ENCODE assay signal across 20 cellular contexts in the genomic region with DNA sequence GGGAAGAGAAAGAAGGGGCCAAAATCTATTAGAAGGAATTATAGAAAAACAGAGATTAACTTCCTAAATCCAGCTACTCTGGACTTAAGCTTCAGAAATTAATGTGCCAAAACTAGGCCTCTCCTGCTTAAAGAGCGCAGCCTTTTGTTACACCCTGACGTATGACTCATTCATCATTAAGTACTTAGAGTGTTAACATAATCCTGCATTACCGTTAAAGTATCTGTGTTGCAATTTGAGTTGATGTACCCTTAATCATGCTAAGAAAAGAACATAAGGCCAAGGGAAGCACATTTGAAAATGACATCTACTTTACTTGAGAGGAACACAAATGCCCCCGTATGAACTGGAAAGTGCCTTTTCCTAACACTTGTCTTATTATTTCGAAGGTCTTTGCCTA. TPM values are rescaled to one million over a fixed set of nuclear protein-coding genes. Genes with fewer than 3 reads are reported as not detected.
DNase-seq lines count a peak whose midpoint lies in the region; ATAC-seq and TF ChIP-seq lines count a peak whose summit lies in the region.
"Had no signal": no experiment of that assay in that cellular context is flagged by ENCODE, and none has a peak within 500 bp of the region (broad histone marks: within the 10 kb centered on the region; RNA-seq: fewer than 3 reads in every experiment).

No MANE protein-coding gene starts in this region.

- DNase-seq in NB4 (ENCODE audit: low read depth) = peak; percentile 24
- DNase-seq in NCI-H524 treated with DMSO at 0.1 percent for 48 hours (lab: John Stamatoyannopoulos, UW) = peak; percentile 100
- peak; percentile 36 for DNase-seq in epithelial cell of prostate (ENCODE audit: low read depth, low spot score)
- peak; percentile 88 for DNase-seq in renal cortical epithelial cell (ENCODE audit: low read depth)
- no peak for DNase-seq in Karpas-422
- no peak for DNase-seq in colonic mucosa
- DNase-seq: activated CD4-positive, alpha-beta T cell treated with anti-CD3 and anti-CD28 coated beads, Interleukin-2, amount 50 U/mL, for 48 hours; amniotic stem cell; cortex of kidney; NCI-H748 treated with DMSO at 0.1 percent for 48 hours; SIG-M5; stimulated activated CD4-positive, alpha-beta T cell treated with anti-CD3 and anti-CD28 coated beads, Interleukin-2, amount 100 ng/mL, for 24 hours; T1000; thyroid gland had no signal

- ATAC-seq in HG03045 (IDR thresholded peaks at IDR 0.05; ENCODE audit: unreplicated experiment) = no peak

- H3K4me1 ChIP-seq in Karpas-422 (ENCODE audit: low read length) = no peaks in the 10 kb centered on the region
- no peaks in the 10 kb centered on the region for H3K4me1 ChIP-seq in colonic mucosa
- H3K4me1 ChIP-seq: right atrium auricular region, thyroid gland had no signal

- no peaks in the 10 kb centered on the region for H3K9me2 ChIP-seq in Karpas-422 (replicated peaks; ENCODE audit: insufficient read depth, low read length)

- no peaks in the 10 kb centered on the region for H3K27me3 ChIP-seq in Karpas-422 (ENCODE audit: low read length)
- no peaks in the 10 kb centered on the region for H3K27me3 ChIP-seq in colonic mucosa
- H3K27me3 ChIP-seq: right atrium auricular region, thyroid gland had no signal

- H3K27ac ChIP-seq in epithelial cell of prostate (no peak overlapping the region), Karpas-422 (ENCODE audit: low read length) (no peak overlapping the region), colonic mucosa (no peak overlapping the region)
- H3K27ac ChIP-seq: C4-2B, right atrium auricular region, thyroid gland had no signal

- intact Hi-C loops in colonic mucosa (cut with DNase I) = no loop called here

- H3K9me3 ChIP-seq in Karpas-422 (ENCODE audit: low read length) (no peaks in the 10 kb centered on the region), colonic mucosa (no peaks in the 10 kb centered on the region)
- H3K9me3 ChIP-seq: MG63, right atrium auricular region, thyroid gland had no signal

- no peak for TF ChIP-seq CTCF in NB4 (IDR thresholded peaks at IDR 0.05; ENCODE audit: low read depth, low read length)
- no peak for TF ChIP-seq CTCF in colonic mucosa (IDR thresholded peaks at IDR 0.05)

- TF ChIP-seq POLR2A in NB4 (IDR thresholded peaks at IDR 0.05; ENCODE audit: extremely low read depth, insufficient read length) = no peak

- H3K9ac ChIP-seq in Karpas-422 (ENCODE audit: low read length) = no peak overlapping the region
- H3K9ac ChIP-seq in colonic mucosa (ENCODE audit: low read depth in 2 of 2, low read length in 2 of 2) = no peak overlapping the region

- no peaks in the 10 kb centered on the region for H3K79me2 ChIP-seq in Karpas-422 (ENCODE audit: low read length)

- no peak overlapping the region for H2AFZ ChIP-seq in Karpas-422 (ENCODE audit: low read length)

- H3K36me3 ChIP-seq in Karpas-422 (ENCODE audit: insufficient read depth, low read length) = no peaks in the 10 kb centered on the region
- no peaks in the 10 kb centered on the region for H3K36me3 ChIP-seq in colonic mucosa
- H3K36me3 ChIP-seq: MG63, right atrium auricular region, thyroid gland had no signal

- H4K20me1 ChIP-seq in Karpas-422 (ENCODE audit: insufficient read depth, low read depth, low read length) = no peaks in the 10 kb centered on the region

- H3K4me2 ChIP-seq in Karpas-422 (ENCODE audit: low read depth, low read length, poor library complexity, severe bottlenecking) = no peak overlapping the region

- H3K4me3 ChIP-seq in NB4 (ENCODE audit: low read depth, low read length) = no peak overlapping the region
- no peak overlapping the region for H3K4me3 ChIP-seq in Karpas-422 (ENCODE audit: low read length)
- H3K4me3 ChIP-seq in colonic mucosa = no peak overlapping the region
- H3K4me3 ChIP-seq: MG63, right atrium auricular region, thyroid gland had no signal

RNA-seq across cellular contexts. Expression of a gene that starts 7.9 kb away (rescaled TPM):
- 0.10 TPM in 1 of 2 replicates, not detected in the other for total RNA-seq in renal cortical epithelial cell
- not detected in 2 replicates for total RNA-seq in Karpas-422 (2014; rRNA removed; shearing (Covaris generic); ENCODE audit: low replicate concordance)
- total RNA-seq in colonic mucosa = not detected
- total RNA-seq: HT-29, lower leg skin, right atrium auricular region, thyroid gland had no signal

RNA-seq across cellular contexts. Expression of a gene that starts 13.4 kb away (rescaled TPM):
- total RNA-seq in renal cortical epithelial cell (not detected in 2 replicates), colonic mucosa (not detected)
- not detected in 2 replicates for total RNA-seq in Karpas-422 (2014; rRNA removed; shearing (Covaris generic); ENCODE audit: low replicate concordance)
- total RNA-seq: HT-29, lower leg skin, right atrium auricular region had no signal

RNA-seq across cellular contexts. Expression of a gene that starts 21.7 kb away (rescaled TPM):
- total RNA-seq in renal cortical epithelial cell (12.0 and 93.6 TPM in 2 replicates), colonic mucosa (10 to 100 TPM; 15.1 to 16.6 TPM)
- 79.9 and 86.5 TPM in 2 replicates for total RNA-seq in Karpas-422 (2014; rRNA removed; shearing (Covaris generic); ENCODE audit: low replicate concordance)

RNA-seq across cellular contexts. Expression of a gene that starts 57.5 kb away (rescaled TPM):
- total RNA-seq in renal cortical epithelial cell (not detected in 2 replicates), colonic mucosa (under 1 TPM; 0.13 to 0.52 TPM)
- total RNA-seq in Karpas-422 (2014; rRNA removed; shearing (Covaris generic); ENCODE audit: low replicate concordance) = not detected in 2 replicates
- total RNA-seq: HT-29, lower leg skin, right atrium auricular region, thyroid gland had no signal

Comparison
In these comparisons a context has a peak if more than half of its experiments do, and no peak if none do; other contexts are left out.
1. DNase-seq: peak in NB4 (single experiment), NCI-H524 treated with DMSO at 0.1 percent for 48 hours (single experiment), epithelial cell of prostate (single experiment) and renal cortical epithelial cell (single experiment); none in Karpas-422 (single experiment) and colonic mucosa (single experiment).